ENCODE assay signal across 30 cellular contexts in the genomic region with DNA sequence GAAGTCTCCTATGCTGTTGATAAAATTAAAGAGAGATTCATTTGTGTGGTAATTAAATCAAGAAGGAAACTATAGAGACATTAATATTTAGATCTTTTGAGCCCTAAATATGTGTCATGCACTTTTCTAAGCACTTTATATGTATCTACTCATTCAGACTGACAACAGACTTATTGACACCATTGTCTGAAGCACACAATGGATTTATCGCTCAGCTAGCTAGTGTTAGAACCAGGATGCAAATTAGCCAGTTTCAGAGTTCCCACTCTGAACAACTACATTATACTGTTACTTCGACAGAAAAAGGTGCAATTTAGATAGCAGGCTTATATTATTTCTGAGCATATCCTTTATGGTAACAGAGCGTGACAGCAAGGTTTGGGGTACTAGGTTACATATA. TPM values are rescaled to one million over a fixed set of nuclear protein-coding genes. Genes with fewer than 3 reads are reported as not detected.
"Had no signal": no experiment of that assay in that cellular context is flagged by ENCODE, and none has a peak within 500 bp of the region (broad histone marks: within the 10 kb centered on the region; RNA-seq: fewer than 3 reads in every experiment).

No MANE protein-coding gene starts in this region.

- H3K4me3 Mint-ChIP-seq: activated CD4-positive, alpha-beta memory T cell treated with anti-CD3 and anti-CD28 coated beads for 36 hours; activated CD4-positive, alpha-beta T cell treated with anti-CD3 and anti-CD28 coated beads for 36 hours; activated CD4-positive, alpha-beta T cell treated with anti-CD3 and anti-CD28 coated beads, Interleukin-2, amount 10 ng/mL, durations not matched to agents 24 days and 14 days; activated CD8-positive, alpha-beta memory T cell treated with anti-CD3 and anti-CD28 coated beads, Interleukin-2, amount 10 ng/mL, durations not matched to agents 7 days and 5 days; activated CD8-positive, alpha-beta T cell treated with anti-CD3 and anti-CD28 coated beads, Interleukin-2, amount 10 ng/mL, durations not matched to agents 7 days and 5 days; activated naive CD4-positive, alpha-beta T cell treated with anti-CD3 and anti-CD28 coated beads for 36 hours; activated naive CD4-positive, alpha-beta T cell treated with anti-CD3 and anti-CD28 coated beads, Interleukin-2, amount 50 U/mL, for 24 hours; activated naive CD8-positive, alpha-beta T cell treated with anti-CD3 and anti-CD28 coated beads for 36 hours; activated naive CD8-positive, alpha-beta T cell treated with anti-CD3 and anti-CD28 coated beads, Interleukin-2, amount 50 U/mL, for 24 hours; activated T-helper 1 cell treated with anti-CD3 and anti-CD28 coated beads, Interleukin-12 subunit alpha, Interleukin-12 subunit beta, Interleukin-2, Interleukin-4 antibody, amounts not matched to agents 30 ng/mL and 10 ng/mL and 1 ng/mL, durations not matched to agents 14 hours and 24 hours and 36 hours; central memory CD8-positive, alpha-beta T cell; dendritic cell treated with granulocyte-macrophage colony-stimulating factor and Interleukin-4, amounts not matched to agents 40 ng/mL and 50 ng/mL, for 4 days; effector memory CD8-positive, alpha-beta T cell had no signal

- DNase-seq: activated CD4-positive, alpha-beta memory T cell treated with anti-CD3 and anti-CD28 coated beads for 36 hours; activated CD4-positive, alpha-beta T cell treated with anti-CD3 and anti-CD28 coated beads for 36 hours; activated CD4-positive, alpha-beta T cell treated with anti-CD3 and anti-CD28 coated beads, Interleukin-2, amount 10 ng/mL, durations not matched to agents 24 days and 14 days; activated CD4-positive, CD25-positive, alpha-beta regulatory T cell; activated CD4-positive, CD25-positive, alpha-beta regulatory T cell treated with anti-CD3 and anti-CD28 coated beads, Interleukin-2, amount 50 U/mL, for 72 hours; activated CD8-positive, alpha-beta memory T cell treated with anti-CD3 and anti-CD28 coated beads, Interleukin-2, amount 10 ng/mL, durations not matched to agents 7 days and 5 days; activated CD8-positive, alpha-beta memory T cell treated with anti-CD3 and anti-CD28 coated beads, Interleukin-2, amount 50 U/mL, for 4 hours; activated CD8-positive, alpha-beta T cell treated with anti-CD3 and anti-CD28 coated beads, Interleukin-2, amount 10 ng/mL, durations not matched to agents 7 days and 5 days; activated effector memory CD4-positive, alpha-beta T cell treated with anti-CD3 and anti-CD28 coated beads, Interleukin-2, amount 50 U/mL, for 16 hours; activated naive CD4-positive, alpha-beta T cell treated with anti-CD3 and anti-CD28 coated beads for 36 hours; activated naive CD8-positive, alpha-beta T cell treated with anti-CD3 and anti-CD28 coated beads for 36 hours; activated naive CD8-positive, alpha-beta T cell treated with anti-CD3 and anti-CD28 coated beads, Interleukin-2, amount 50 U/mL, for 24 hours; activated T-cell treated with anti-CD3 and anti-CD28 coated beads, Interleukin-2, amount 50 U/mL, for 1 hour; activated T-cell treated with anti-CD3 and anti-CD28 coated beads, Interleukin-2, amount 50 U/mL, for 48 hours; adrenal gland; amygdala; aorta; brain microvascular endothelial cell; dorsolateral prefrontal cortex; effector memory CD8-positive, alpha-beta T cell; esophagus squamous epithelium; foreskin melanocyte; heart left ventricle; T-helper 2 cell had no signal

- H3K9me3 Mint-ChIP-seq: activated naive CD4-positive, alpha-beta T cell treated with anti-CD3 and anti-CD28 coated beads, Interleukin-2, amount 50 U/mL, for 24 hours; central memory CD8-positive, alpha-beta T cell; dendritic cell treated with granulocyte-macrophage colony-stimulating factor and Interleukin-4, amounts not matched to agents 40 ng/mL and 50 ng/mL, for 4 days; effector memory CD8-positive, alpha-beta T cell had no signal

- H3K27ac Mint-ChIP-seq: activated CD4-positive, alpha-beta memory T cell treated with anti-CD3 and anti-CD28 coated beads for 36 hours; activated CD4-positive, alpha-beta T cell treated with anti-CD3 and anti-CD28 coated beads for 36 hours; activated CD4-positive, alpha-beta T cell treated with anti-CD3 and anti-CD28 coated beads, Interleukin-2, amount 10 ng/mL, durations not matched to agents 24 days and 14 days; activated CD8-positive, alpha-beta memory T cell treated with anti-CD3 and anti-CD28 coated beads, Interleukin-2, amount 10 ng/mL, durations not matched to agents 7 days and 5 days; activated CD8-positive, alpha-beta T cell treated with anti-CD3 and anti-CD28 coated beads, Interleukin-2, amount 10 ng/mL, durations not matched to agents 7 days and 5 days; activated naive CD4-positive, alpha-beta T cell treated with anti-CD3 and anti-CD28 coated beads for 36 hours; activated naive CD4-positive, alpha-beta T cell treated with anti-CD3 and anti-CD28 coated beads, Interleukin-2, amount 50 U/mL, for 24 hours; activated naive CD8-positive, alpha-beta T cell treated with anti-CD3 and anti-CD28 coated beads for 36 hours; activated naive CD8-positive, alpha-beta T cell treated with anti-CD3 and anti-CD28 coated beads, Interleukin-2, amount 50 U/mL, for 24 hours; activated T-helper 1 cell treated with anti-CD3 and anti-CD28 coated beads, Interleukin-12 subunit alpha, Interleukin-12 subunit beta, Interleukin-2, Interleukin-4 antibody, amounts not matched to agents 30 ng/mL and 10 ng/mL and 1 ng/mL, durations not matched to agents 14 hours and 24 hours and 36 hours; activated T-helper 2 cell treated with anti-CD3 and anti-CD28 coated beads, Interferon-gamma antibody, Interleukin-2, Interleukin-4, amounts not matched to agents 10 μg/mL and 5 μg/mL and 100 μg/mL, durations not matched to agents 14 hours and 24 hours and 36 hours; dendritic cell treated with granulocyte-macrophage colony-stimulating factor and Interleukin-4, amounts not matched to agents 40 ng/mL and 50 ng/mL, for 4 days; effector memory CD8-positive, alpha-beta T cell had no signal

- H3K27me3 Mint-ChIP-seq: activated CD4-positive, alpha-beta memory T cell treated with anti-CD3 and anti-CD28 coated beads for 36 hours; activated CD4-positive, alpha-beta T cell treated with anti-CD3 and anti-CD28 coated beads, Interleukin-2, amount 10 ng/mL, durations not matched to agents 24 days and 14 days; activated CD8-positive, alpha-beta memory T cell treated with anti-CD3 and anti-CD28 coated beads, Interleukin-2, amount 10 ng/mL, durations not matched to agents 7 days and 5 days; activated naive CD4-positive, alpha-beta T cell treated with anti-CD3 and anti-CD28 coated beads, Interleukin-2, amount 50 U/mL, for 24 hours; activated naive CD8-positive, alpha-beta T cell treated with anti-CD3 and anti-CD28 coated beads, Interleukin-2, amount 50 U/mL, for 24 hours; central memory CD8-positive, alpha-beta T cell had no signal

RNA-seq across cellular contexts. Expression of gene KIAA0408, which starts 27.7 kb away (rescaled TPM):
- polyA plus RNA-seq: endothelial cell of umbilical vein had no signal
